Comparison of ENCODE assay signal across 12 cellular contexts in the genomic region with DNA sequence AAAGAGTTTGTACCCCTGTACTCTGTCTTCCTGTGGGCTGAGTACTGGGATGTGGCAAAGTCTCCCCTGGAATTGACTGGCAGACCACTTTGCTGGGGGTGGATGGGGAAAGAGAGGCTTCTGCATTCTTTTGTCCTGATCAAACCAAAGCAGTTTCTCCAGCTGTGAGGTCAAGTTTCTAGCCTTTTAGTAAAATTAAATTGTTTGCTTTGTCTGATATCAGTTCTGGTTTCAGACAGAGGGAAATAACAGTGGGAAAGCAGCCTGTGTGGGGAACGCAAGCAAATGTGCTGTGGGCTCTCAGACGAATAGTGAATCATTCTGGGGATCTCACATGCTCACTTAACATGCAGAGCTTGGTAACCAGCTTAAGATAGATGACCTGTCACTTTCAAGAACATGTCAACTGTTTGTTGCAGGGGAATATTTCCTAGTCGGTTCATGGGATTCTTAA.
DNase-seq lines count a peak whose midpoint lies in the region; ATAC-seq, FAIRE-seq and TF ChIP-seq lines count a peak whose summit lies in the region.
"Had no signal": no experiment of that assay in that cellular context is flagged by ENCODE, and none has a peak within 500 bp of the region (broad histone marks: within the 10 kb centered on the region; RNA-seq: fewer than 3 reads in every experiment).

No MANE protein-coding gene starts in this region.

- H3K9me3 Mint-ChIP-seq in activated naive CD8-positive, alpha-beta T cell treated with anti-CD3 and anti-CD28 coated beads, Interleukin-2, amount 50 U/mL, for 24 hours = no peaks in the 10 kb centered on the region

- H3F3A ChIP-seq in SK-N-SH (replicated peaks; ENCODE audit: insufficient read depth) = peaks cover 5% of the 10 kb centered on the region

- H3K36me3 ChIP-seq in SK-N-SH (replicated peaks in 1 of 2; ENCODE audit: control insufficient read depth in 1 of 2, insufficient read depth in 2 of 2, low read length in 1 of 2) = no peaks in the 10 kb centered on the region

- H3K4me1 Mint-ChIP-seq in activated naive CD8-positive, alpha-beta T cell treated with anti-CD3 and anti-CD28 coated beads, Interleukin-2, amount 50 U/mL, for 24 hours = no peaks in the 10 kb centered on the region

- no peak for TF ChIP-seq EP300 in SK-N-SH (IDR thresholded peaks at IDR 0.05; ENCODE audit: borderline replicate concordance in 1 of 2, low read depth in 1 of 2, low read length in 1 of 2)

- no peak for TF ChIP-seq RAD21 in SK-N-SH (IDR thresholded peaks at IDR 0.05; ENCODE audit: low read length)

- H4K20me1 ChIP-seq in SK-N-SH (ENCODE audit: insufficient read depth) = no peaks in the 10 kb centered on the region

- peaks cover 0 to 13% of the 10 kb centered on the region in 2 experiments; a peak in 3 of 4 replicates for H3K4me1 ChIP-seq in SK-N-SH (ENCODE audit: control insufficient read depth in 1 of 2, insufficient read depth in 2 of 2, low read depth in 1 of 2, low read length in 1 of 2)

- no peak overlapping the region for H3K4me3 ChIP-seq in SK-N-SH (ENCODE audit: low read depth in 2 of 2, low read length in 1 of 2)

- TF ChIP-seq CTCF in SK-N-SH (IDR thresholded peaks at IDR 0.05) = no peak

- WGBS in SK-N-SH (ENCODE audit: low lambda C conversion rate) = 36% methylated on average over 3 of the region's 3 CpGs

- no peaks in the 10 kb centered on the region for H3K27me3 Mint-ChIP-seq in activated naive CD8-positive, alpha-beta T cell treated with anti-CD3 and anti-CD28 coated beads, Interleukin-2, amount 50 U/mL, for 24 hours

- peak; percentile 86 for FAIRE-seq in islet of Langerhans (lab: Jason Lieb, UNC)

- H3K9me3 ChIP-seq in SK-N-SH = no peaks in the 10 kb centered on the region

- peak overlapping the region; percentile 37; the same call in 1 of the 2 replicates for H2AFZ ChIP-seq in SK-N-SH (ENCODE audit: low read depth)

- CTCF ChIA-PET in SK-N-SH (lab: Yijun Ruan, JAX) = interaction anchor here (0.9 to 1.6 kb wide), 3 partner anchors 10 to 39 kb away, joined by 3 to 5 read pairs (median 3); no protein-coding TSS in a partner anchor

- H3K9ac ChIP-seq in SK-N-SH = no peak overlapping the region

- DNase-seq in SK-N-SH = no peak
- DNase-seq in astrocyte of the hippocampus (ENCODE audit: low read depth, low spot score) = peak; percentile 88
- DNase-seq in activated naive CD8-positive, alpha-beta T cell treated with anti-CD3 and anti-CD28 coated beads, Interleukin-2, amount 50 U/mL, for 24 hours = no peak
- no peak for DNase-seq in OCI-M1 (lab: John Stamatoyannopoulos, UW)
- no peak for DNase-seq in NCI-H2029 treated with DMSO at 0.1 percent for 48 hours (lab: John Stamatoyannopoulos, UW)
- DNase-seq: activated naive CD4-positive, alpha-beta T cell; cerebellar nuclear complex; NCI-H146; stimulated activated CD4-positive, alpha-beta T cell treated with anti-CD3 and anti-CD28 coated beads, Interleukin-15, amount 100 ng/mL, for 24 hours had no signal

- no peak overlapping the region for H3K4me3 Mint-ChIP-seq in activated naive CD8-positive, alpha-beta T cell treated with anti-CD3 and anti-CD28 coated beads, Interleukin-2, amount 50 U/mL, for 24 hours

- no peak overlapping the region for H3K27ac Mint-ChIP-seq in activated naive CD8-positive, alpha-beta T cell treated with anti-CD3 and anti-CD28 coated beads, Interleukin-2, amount 50 U/mL, for 24 hours

- no peaks in the 10 kb centered on the region for H3K36me3 Mint-ChIP-seq in activated naive CD8-positive, alpha-beta T cell treated with anti-CD3 and anti-CD28 coated beads, Interleukin-2, amount 50 U/mL, for 24 hours (ENCODE audit: low read depth)

- H3K4me2 ChIP-seq in SK-N-SH = peak overlapping the region; percentile 22; the same call in 1 of the 2 replicates

- H3K27ac ChIP-seq in SK-N-SH (ENCODE audit: low read depth in 2 of 2, low read length in 1 of 2) = peak overlapping the region in 1 of 2 experiments; percentile 46; a peak in 1 of 4 replicates

- H3K27me3 ChIP-seq in SK-N-SH (ENCODE audit: insufficient read depth) = no peaks in the 10 kb centered on the region

- no peaks in the 10 kb centered on the region for H3K79me2 ChIP-seq in SK-N-SH (ENCODE audit: insufficient read depth)

- POLR2A ChIA-PET in SK-N-SH (lab: Yijun Ruan, JAX) = no interaction called here

- H3K9me2 ChIP-seq in SK-N-SH = no peaks in the 10 kb centered on the region

- ATAC-seq in SK-N-SH treated with all-trans-retinoic acid at 6 μM for 48 hours (no peak), HG02884 (IDR thresholded peaks at IDR 0.05; ENCODE audit: unreplicated experiment) (no peak)
- no peak for ATAC-seq in activated naive CD8-positive, alpha-beta T cell treated with anti-CD3 and anti-CD28 coated beads, Interleukin-2, amount 50 U/mL, for 24 hours

TF ChIP-seq in SK-N-SH, 30 proteins besides CTCF, POLR2A, EP300 and RAD21:
- no peak for TF ChIP-seq MXI1 (IDR thresholded peaks at IDR 0.05; ENCODE audit: low read depth, low read length)
- no peak for TF ChIP-seq FOSL2 (IDR thresholded peaks at IDR 0.05; ENCODE audit: borderline replicate concordance, low read depth)
- TF ChIP-seq, protein P1, sequence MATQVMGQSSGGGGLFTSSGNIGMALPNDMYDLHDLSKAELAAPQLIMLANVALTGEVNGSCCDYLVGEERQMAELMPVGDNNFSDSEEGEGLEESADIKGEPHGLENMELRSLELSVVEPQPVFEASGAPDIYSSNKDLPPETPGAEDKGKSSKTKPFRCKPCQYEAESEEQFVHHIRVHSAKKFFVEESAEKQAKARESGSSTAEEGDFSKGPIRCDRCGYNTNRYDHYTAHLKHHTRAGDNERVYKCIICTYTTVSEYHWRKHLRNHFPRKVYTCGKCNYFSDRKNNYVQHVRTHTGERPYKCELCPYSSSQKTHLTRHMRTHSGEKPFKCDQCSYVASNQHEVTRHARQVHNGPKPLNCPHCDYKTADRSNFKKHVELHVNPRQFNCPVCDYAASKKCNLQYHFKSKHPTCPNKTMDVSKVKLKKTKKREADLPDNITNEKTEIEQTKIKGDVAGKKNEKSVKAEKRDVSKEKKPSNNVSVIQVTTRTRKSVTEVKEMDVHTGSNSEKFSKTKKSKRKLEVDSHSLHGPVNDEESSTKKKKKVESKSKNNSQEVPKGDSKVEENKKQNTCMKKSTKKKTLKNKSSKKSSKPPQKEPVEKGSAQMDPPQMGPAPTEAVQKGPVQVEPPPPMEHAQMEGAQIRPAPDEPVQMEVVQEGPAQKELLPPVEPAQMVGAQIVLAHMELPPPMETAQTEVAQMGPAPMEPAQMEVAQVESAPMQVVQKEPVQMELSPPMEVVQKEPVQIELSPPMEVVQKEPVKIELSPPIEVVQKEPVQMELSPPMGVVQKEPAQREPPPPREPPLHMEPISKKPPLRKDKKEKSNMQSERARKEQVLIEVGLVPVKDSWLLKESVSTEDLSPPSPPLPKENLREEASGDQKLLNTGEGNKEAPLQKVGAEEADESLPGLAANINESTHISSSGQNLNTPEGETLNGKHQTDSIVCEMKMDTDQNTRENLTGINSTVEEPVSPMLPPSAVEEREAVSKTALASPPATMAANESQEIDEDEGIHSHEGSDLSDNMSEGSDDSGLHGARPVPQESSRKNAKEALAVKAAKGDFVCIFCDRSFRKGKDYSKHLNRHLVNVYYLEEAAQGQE (IDR thresholded peaks at IDR 0.05; ENCODE audit: low read depth, low read length) = no peak
- TF ChIP-seq GATA2 (CRISPR knock-in tag; IDR thresholded peaks at IDR 0.05) = no peak
- TF ChIP-seq, protein P2, sequence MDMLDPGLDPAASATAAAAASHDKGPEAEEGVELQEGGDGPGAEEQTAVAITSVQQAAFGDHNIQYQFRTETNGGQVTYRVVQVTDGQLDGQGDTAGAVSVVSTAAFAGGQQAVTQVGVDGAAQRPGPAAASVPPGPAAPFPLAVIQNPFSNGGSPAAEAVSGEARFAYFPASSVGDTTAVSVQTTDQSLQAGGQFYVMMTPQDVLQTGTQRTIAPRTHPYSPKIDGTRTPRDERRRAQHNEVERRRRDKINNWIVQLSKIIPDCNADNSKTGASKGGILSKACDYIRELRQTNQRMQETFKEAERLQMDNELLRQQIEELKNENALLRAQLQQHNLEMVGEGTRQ (IDR thresholded peaks at IDR 0.05; ENCODE audit: borderline replicate concordance, low read depth, low read length) = no peak

TF ChIP-seq in SK-N-SH treated with all-trans-retinoic acid at 6 μM for 48 hours, 23 proteins besides CTCF, POLR2A, EP300 and RAD21:
- TF ChIP-seq GLIS3 (CRISPR knock-in tag; IDR thresholded peaks at IDR 0.05) (no peak), PPARA (CRISPR knock-in tag; IDR thresholded peaks at IDR 0.05; ENCODE audit: borderline replicate concordance) (no peak), ISL1 (CRISPR knock-in tag; IDR thresholded peaks at IDR 0.05) (no peak), ARNTL (CRISPR knock-in tag; IDR thresholded peaks at IDR 0.05; ENCODE audit: borderline replicate concordance, low read depth) (no peak), ZFP3 (CRISPR knock-in tag; IDR thresholded peaks at IDR 0.05) (no peak), OSR1 (CRISPR knock-in tag; IDR thresholded peaks at IDR 0.05) (no peak), CSDC2 (CRISPR knock-in tag; IDR thresholded peaks at IDR 0.05) (no peak), ZNF70 (CRISPR knock-in tag; IDR thresholded peaks at IDR 0.05) (no peak), RARB (CRISPR knock-in tag; IDR thresholded peaks at IDR 0.05) (no peak), ZC3H10 (CRISPR knock-in tag; IDR thresholded peaks at IDR 0.05) (no peak), ESRRG (CRISPR knock-in tag; IDR thresholded peaks at IDR 0.05) (no peak), ZFP30 (CRISPR knock-in tag; IDR thresholded peaks at IDR 0.05) (no peak)
